In the genomic region with DNA sequence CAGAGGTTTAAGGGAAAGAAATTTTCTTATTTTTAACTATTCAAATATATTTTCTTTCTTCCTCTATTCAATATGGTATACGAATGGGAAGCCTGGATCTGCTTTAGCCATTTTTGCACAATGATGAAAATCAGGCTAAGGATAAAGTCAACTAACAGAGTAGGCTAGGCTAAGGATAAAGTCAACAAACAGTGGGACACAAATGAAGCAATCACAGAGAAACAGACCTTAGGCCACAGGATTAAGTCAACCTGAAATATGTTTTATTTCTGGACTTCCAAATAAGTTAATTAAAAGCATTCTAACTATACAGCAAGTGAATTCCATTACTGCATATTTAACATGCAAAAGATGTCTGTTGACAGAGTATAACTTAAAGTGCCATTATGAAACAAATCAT, we compare ENCODE assay signal across 15 cellular contexts. TPM values are rescaled to one million over a fixed set of nuclear protein-coding genes. Genes with fewer than 3 reads are reported as not detected.
DNase-seq lines count a peak whose midpoint lies in the region; ATAC-seq and TF ChIP-seq lines count a peak whose summit lies in the region.
"Had no signal": no experiment of that assay in that cellular context is flagged by ENCODE, and none has a peak within 500 bp of the region (broad histone marks: within the 10 kb centered on the region; RNA-seq: fewer than 3 reads in every experiment).

No MANE protein-coding gene starts in this region.

- H2AFZ ChIP-seq in IMR-90 (replicated peaks; ENCODE audit: low read length, poor library complexity) = no peak overlapping the region
- no peak overlapping the region for H2AFZ ChIP-seq in osteoblast (ENCODE audit: low read length)
- H2AFZ ChIP-seq: GM23338 had no signal

- H3K23ac ChIP-seq in IMR-90 (ENCODE audit: low read depth, low read length) = no peak overlapping the region
- no peak overlapping the region for H3K23ac ChIP-seq in mesendoderm (ENCODE audit: low read length)

- WGBS in IMR-90 (ENCODE audit: extremely low coverage in 2 of 2, insufficient read length in 1 of 2), 2 experiments = no CpG with 5 or more reads among the region's 1 CpG
- WGBS in mesendoderm (ENCODE audit: extremely low coverage, insufficient coverage, low lambda C conversion rate) = no CpG with 5 or more reads among the region's 1 CpG
- WGBS in sigmoid colon, 2 donors = 81 to 86% methylated on average over 1 of the region's 1 CpG

- intact Hi-C loops in IMR-90 (cut with micrococcal nuclease) (no loop called here), sigmoid colon (cut with DNase I) (no loop called here)

- no peak overlapping the region for H3K14ac ChIP-seq in IMR-90 (replicated peaks; ENCODE audit: low read depth, low read length)

- H3K79me2 ChIP-seq in mesendoderm (ENCODE audit: control insufficient read depth, insufficient read depth, low read length) = no peaks in the 10 kb centered on the region
- no peaks in the 10 kb centered on the region for H3K79me2 ChIP-seq in osteoblast (ENCODE audit: insufficient read depth, low read length)

- H2BK5ac ChIP-seq in IMR-90 (ENCODE audit: low read depth, low read length, poor library complexity, severe bottlenecking) (no peak overlapping the region), mesendoderm (ENCODE audit: low read length) (no peak overlapping the region)

- H3K56ac ChIP-seq in IMR-90 (ENCODE audit: extremely low read depth, insufficient read depth, low read length) (no peak overlapping the region), mesendoderm (ENCODE audit: low read length) (no peak overlapping the region)

- H3K79me1 ChIP-seq in IMR-90 (ENCODE audit: low read depth in 1 of 2, low read length in 2 of 2) (no peaks in the 10 kb centered on the region), mesendoderm (ENCODE audit: low read length) (no peaks in the 10 kb centered on the region)

- CTCF ChIA-PET in IMR-90 (lab: Yijun Ruan, JAX) = interaction anchor here (1.3 kb wide), 1 partner anchor 13 kb away, joined by 4 read pairs; no protein-coding TSS in a partner anchor

- no peak overlapping the region for H2BK15ac ChIP-seq in IMR-90 (ENCODE audit: low read depth, low read length)
- H2BK15ac ChIP-seq in mesendoderm (replicated peaks; ENCODE audit: low read depth) = no peak overlapping the region

- POLR2A ChIA-PET in IMR-90 (lab: Charles Lee; ENCODE audit: unreplicated experiment) = no interaction called here

- H4K20me1 ChIP-seq in IMR-90 (ENCODE audit: insufficient read depth, low read length) = no peaks in the 10 kb centered on the region
- no peaks in the 10 kb centered on the region for H4K20me1 ChIP-seq in osteoblast (ENCODE audit: insufficient read depth, low read length)

- H3K27ac ChIP-seq in IMR-90 (ENCODE audit: insufficient read depth, low read length) (no peak overlapping the region), neutrophil (peak overlapping the region; percentile 67), mesendoderm (ENCODE audit: low read depth, low read length) (no peak overlapping the region), sigmoid colon (no peak overlapping the region), osteoblast (ENCODE audit: low read depth, low read length) (no peak overlapping the region)
- H3K27ac ChIP-seq: C4-2B had no signal

- H3K9ac ChIP-seq in IMR-90 (ENCODE audit: low read depth, low read length) (no peak overlapping the region), mesendoderm (ENCODE audit: low read length) (no peak overlapping the region)

- H3K4me3 ChIP-seq in IMR-90 (ENCODE audit: insufficient read depth, low read depth, low read length) (no peak overlapping the region), astrocyte of the spinal cord (ENCODE audit: low read depth, low read length) (no peak overlapping the region), neutrophil (ENCODE audit: low read depth in 1 of 2, low read length in 1 of 2) (no peak overlapping the region), mesendoderm (ENCODE audit: low read length) (no peak overlapping the region), sigmoid colon (no peak overlapping the region), osteoblast (ENCODE audit: insufficient read depth, low read length) (no peak overlapping the region)
- H3K4me3 ChIP-seq: GM23338 had no signal

- H3K36me3 ChIP-seq in IMR-90 (ENCODE audit: control insufficient read depth, insufficient read depth, low read length) (no peaks in the 10 kb centered on the region), neutrophil (no peaks in the 10 kb centered on the region), mesendoderm (ENCODE audit: control insufficient read depth, insufficient read depth, low read length) (no peaks in the 10 kb centered on the region), sigmoid colon (no peaks in the 10 kb centered on the region), osteoblast (ENCODE audit: insufficient read depth, low read length) (no peaks in the 10 kb centered on the region)
- H3K36me3 ChIP-seq: BE2C had no signal

- no peak for TF ChIP-seq EP300 in sigmoid colon (IDR thresholded peaks at IDR 0.05)

- H2BK120ac ChIP-seq in IMR-90 (ENCODE audit: low read depth, low read length) = no peak overlapping the region
- H2BK120ac ChIP-seq in mesendoderm (ENCODE audit: low read depth, low read length) = no peak overlapping the region

- no peak for TF ChIP-seq POLR2A in IMR-90 (IDR thresholded peaks at IDR 0.05; ENCODE audit: low read depth, low read length)
- TF ChIP-seq POLR2A in sigmoid colon (IDR thresholded peaks at IDR 0.05) = no peak

- H3K4ac ChIP-seq in IMR-90 (ENCODE audit: low read depth, low read length) = no peak overlapping the region
- no peak overlapping the region for H3K4ac ChIP-seq in mesendoderm (ENCODE audit: low read depth, low read length)

- H2BK20ac ChIP-seq in IMR-90 (ENCODE audit: low read depth, low read length) = no peak overlapping the region

- dilution Hi-C loops in IMR-90 (cut with HindIII; ENCODE audit: low sequenced_read_pairs, unreplicated experiment) = no loop called here

- H3K18ac ChIP-seq in IMR-90 (ENCODE audit: low read depth, low read length) = no peak overlapping the region
- H3K18ac ChIP-seq in mesendoderm (ENCODE audit: low read length) = no peak overlapping the region

- no peaks in the 10 kb centered on the region for H3K9me3 ChIP-seq in IMR-90 (ENCODE audit: control insufficient read depth, insufficient read depth, low read length)
- no peaks in the 10 kb centered on the region for H3K9me3 ChIP-seq in neutrophil
- H3K9me3 ChIP-seq in sigmoid colon = no peaks in the 10 kb centered on the region
- H3K9me3 ChIP-seq in osteoblast (ENCODE audit: low read depth, low read length) = no peaks in the 10 kb centered on the region
- H3K9me3 ChIP-seq: BE2C had no signal

- ATAC-seq in IMR-90 (ENCODE audit: low read depth) (peak; percentile 67), left lobe of liver (peak; percentile 87), GM19351 (IDR thresholded peaks at IDR 0.05; ENCODE audit: unreplicated experiment) (no peak)
- ATAC-seq: GM23338 had no signal

- H3K27me3 ChIP-seq in IMR-90 (ENCODE audit: control insufficient read depth, insufficient read depth, low read length) (no peaks in the 10 kb centered on the region), neutrophil (no peaks in the 10 kb centered on the region), mesendoderm (ENCODE audit: insufficient read depth, low read length, poor library complexity) (no peaks in the 10 kb centered on the region), sigmoid colon (no peaks in the 10 kb centered on the region), osteoblast (ENCODE audit: insufficient read depth, low read length) (no peaks in the 10 kb centered on the region)
- H3K27me3 ChIP-seq: BE2C had no signal

- H4K8ac ChIP-seq in IMR-90 (ENCODE audit: low read depth in 2 of 2, low read length in 2 of 2) (no peak overlapping the region), mesendoderm (ENCODE audit: low read depth, low read length) (no peak overlapping the region)

- DNase-seq in IMR-90 (peak; percentile 38), astrocyte of the spinal cord (ENCODE audit: low read depth, low spot score) (peak; percentile 16), left lobe of liver (ENCODE audit: low spot score) (no peak), mesendoderm (no peak), sigmoid colon (no peak), osteoblast (ENCODE audit: insufficient read length, low spot score, missing footprints) (no peak)
- DNase-seq: BE2C, DMS79, H9 had no signal

- BruUV-seq in IMR-90 (replicated peaks; lab: Mats Ljungman, UMichigan) = no TSS peak

- TF ChIP-seq RAD21 in IMR-90 (IDR thresholded peaks at IDR 0.05; ENCODE audit: low read length) = no peak

- H4K5ac ChIP-seq in IMR-90 (ENCODE audit: low read depth, low read length) (no peak overlapping the region), mesendoderm (ENCODE audit: low read length) (no peak overlapping the region)

- H4K91ac ChIP-seq in IMR-90 (ENCODE audit: insufficient read depth, low read depth, low read length) = no peak overlapping the region

- H2AK5ac ChIP-seq in IMR-90 (ENCODE audit: low read depth, low read length) (no peak overlapping the region), mesendoderm (ENCODE audit: low read length) (no peak overlapping the region)

- no peak overlapping the region for H3K4me2 ChIP-seq in IMR-90 (ENCODE audit: low read depth, low read length)
- H3K4me2 ChIP-seq in mesendoderm (ENCODE audit: low read length) = no peak overlapping the region
- no peak overlapping the region for H3K4me2 ChIP-seq in osteoblast (ENCODE audit: insufficient read depth, low read length)
- H3K4me2 ChIP-seq: GM23338 had no signal

- in situ Hi-C loops in IMR-90 (cut with MboI; ENCODE audit: low sequenced_read_pairs) = no loop called here
- in situ Hi-C loops in astrocyte of the spinal cord (cut with HindIII; ENCODE audit: low sequenced_read_pairs) = no loop called here

- H3K4me1 ChIP-seq in IMR-90 (ENCODE audit: control insufficient read depth, insufficient read depth, low read length) (peaks cover 3% of the 10 kb centered on the region; the same call in 1 of the 2 replicates), neutrophil (ENCODE audit: control insufficient read depth in 1 of 2, insufficient read depth in 1 of 2, low read depth in 1 of 2, low read length in 1 of 2) (peaks cover 24 to 33% of the 10 kb centered on the region in 2 experiments), mesendoderm (ENCODE audit: control insufficient read depth, low read depth, low read length) (no peaks in the 10 kb centered on the region), sigmoid colon (no peaks in the 10 kb centered on the region), osteoblast (ENCODE audit: insufficient read depth, low read length) (no peaks in the 10 kb centered on the region)
- H3K4me1 ChIP-seq: BE2C had no signal

- H3K9me1 ChIP-seq in IMR-90 (ENCODE audit: insufficient read depth, low read length) = no peaks in the 10 kb centered on the region

- H2AK9ac ChIP-seq in IMR-90 (replicated peaks; ENCODE audit: low read depth, low read length, poor library complexity) = no peak overlapping the region

- TF ChIP-seq CTCF in IMR-90 (conservative IDR thresholded peaks at IDR 0.05; ENCODE audit: low read depth, low read length) (no peak), astrocyte of the spinal cord (IDR thresholded peaks at IDR 0.05; ENCODE audit: low read depth, low read length) (no peak), neutrophil (IDR thresholded peaks at IDR 0.05) (no peak), sigmoid colon (IDR thresholded peaks at IDR 0.05) (no peak), osteoblast (IDR thresholded peaks at IDR 0.05; ENCODE audit: extremely low read depth, low read depth, low read length) (no peak)

RNA-seq across cellular contexts. Expression of gene DYNLT3, which starts 17.0 kb away (rescaled TPM):
- 18.8 and 38.3 TPM in 2 replicates for total RNA-seq in IMR-90 (2012; rRNA removed)
- polyA plus RNA-seq in IMR-90 (2012; rRNA removed) = 8.9 and 15.7 TPM in 2 replicates
- 4.0 and 4.2 TPM in 2 replicates for polyA plus RNA-seq in IMR-90 (2012; cell fraction: cytosol; rRNA removed)
- 1.2 and 5.3 TPM in 2 replicates for polyA plus RNA-seq in IMR-90 (2012; cell fraction: nucleus; rRNA removed; ENCODE audit: low replicate concordance)
- total RNA-seq in left lobe of liver = 13.2 TPM
- polyA plus RNA-seq in mesendoderm (2013, experiment 1 of 2) = 6.2 TPM
- polyA plus RNA-seq in mesendoderm (2013, experiment 2 of 2) = 5.9 TPM
- total RNA-seq in sigmoid colon = 10 to 100 TPM; 32.4 to 55.3 (median 45.2) TPM
- 10 to 100 TPM; 16.5 to 37.2 (median 34.8) TPM for polyA plus RNA-seq in sigmoid colon
- 56.6 and 58.6 TPM in 2 replicates for total RNA-seq in osteoblast
- total RNA-seq: G401 had no signal

RNA-seq across cellular contexts. Expression of gene CYBB, which starts 50.5 kb away (rescaled TPM):
- not detected in 2 replicates for total RNA-seq in IMR-90 (2012; rRNA removed)
- polyA plus RNA-seq in IMR-90 (2012; rRNA removed) = not detected in 2 replicates
- polyA plus RNA-seq in IMR-90 (2012; cell fraction: cytosol; rRNA removed) = not detected in 2 replicates
- 0.08 TPM in 1 of 2 replicates, not detected in the other for polyA plus RNA-seq in IMR-90 (2012; cell fraction: nucleus; rRNA removed; ENCODE audit: low replicate concordance)
- 6.8 TPM for total RNA-seq in left lobe of liver
- 0.08 TPM for polyA plus RNA-seq in mesendoderm (2013, experiment 1 of 2)
- polyA plus RNA-seq in mesendoderm (2013, experiment 2 of 2) = 0.06 TPM
- 10 to 100 TPM in 3 of 4 donors, 1 to 10 TPM in 1; 8.9 to 28.5 (median 24.0) TPM for total RNA-seq in sigmoid colon
- polyA plus RNA-seq in sigmoid colon = 10 to 100 TPM in 2 of 3 donors, 1 to 10 TPM in 1; 6.0 to 25.0 (median 23.0) TPM
- 0.29 and 1.4 TPM in 2 replicates for total RNA-seq in osteoblast
- total RNA-seq: A172, G401, GM23338 had no signal

Comparison
In these comparisons a context has a peak if more than half of its experiments do, and no peak if none do; other contexts are left out.
1. DNase-seq: peak in IMR-90 (single experiment) and astrocyte of the spinal cord (single experiment); none in left lobe of liver (single experiment), mesendoderm (single experiment), sigmoid colon (single experiment) and osteoblast (single experiment).